29 cellular contexts compared by ENCODE assay signal in genomic region chr1:50542362-50542761, GRCh38.
"Had no signal": no experiment of that assay in that cellular context is flagged by ENCODE, and none has a peak within 500 bp of the region (broad histone marks: within the 10 kb centered on the region; RNA-seq: fewer than 3 reads in every experiment).

No MANE protein-coding gene starts in this region.

- H3K27ac Mint-ChIP-seq: activated CD8-positive, alpha-beta T cell treated with anti-CD3 and anti-CD28 coated beads for 36 hours; activated naive CD8-positive, alpha-beta T cell; activated T-helper 17 cell treated with anti-CD3 and anti-CD28 coated beads, Interleukin-2, amount 50 U/mL, for 72 hours; brain had no signal

- H3K9me3 ChIP-seq: breast epithelium, colonic mucosa, esophagus squamous epithelium had no signal

- DNase-seq: activated CD4-positive, alpha-beta T cell treated with anti-CD3 and anti-CD28 coated beads for 1 hour; activated CD4-positive, alpha-beta T cell treated with anti-CD3 and anti-CD28 coated beads for 4 hours; activated CD4-positive, alpha-beta T cell treated with anti-CD3 and anti-CD28 coated beads, Interleukin-2, amount 50 U/mL, for 1 hour; activated CD4-positive, alpha-beta T cell treated with anti-CD3 and anti-CD28 coated beads, Interleukin-2, amount 50 U/mL, for 48 hours; activated CD8-positive, alpha-beta memory T cell treated with anti-CD3 and anti-CD28 coated beads for 24 hours; activated CD8-positive, alpha-beta T cell treated with anti-CD3 and anti-CD28 coated beads for 36 hours; activated effector memory CD4-positive, alpha-beta T cell treated with Interleukin-2 at 50 U/mL for 16 hours; activated gamma-delta T cell treated with Interleukin-2 at 50 U/mL for 16 hours; activated naive CD4-positive, alpha-beta T cell treated with anti-CD3 and anti-CD28 coated beads, Interleukin-2, amount 50 U/mL, for 16 hours; activated naive CD4-positive, alpha-beta T cell treated with Interleukin-2 at 50 U/mL for 16 hours; activated T-cell treated with anti-CD3 and anti-CD28 coated beads, Interleukin-2, amount 50 U/mL, for 4 hours; amygdala; aorta; central memory CD4-positive, alpha-beta T cell; cerebellar nuclear complex; colonic mucosa; effector CD8-positive, alpha-beta T cell; esophagus squamous epithelium; head of caudate nucleus; T-helper 2 cell had no signal

- FAIRE-seq: endometrium, endothelial cell of umbilical vein, frontal cortex had no signal

- H3K9me3 Mint-ChIP-seq: activated CD8-positive, alpha-beta T cell treated with anti-CD3 and anti-CD28 coated beads for 36 hours; activated T-cell treated with anti-CD3 and anti-CD28 coated beads, Interleukin-2, amount 50 U/mL, for 4 hours; activated T-helper 17 cell treated with anti-CD3 and anti-CD28 coated beads, Interleukin-2, amount 50 U/mL, for 72 hours; brain had no signal

- H3K4me1 Mint-ChIP-seq: activated T-helper 17 cell treated with anti-CD3 and anti-CD28 coated beads, Interleukin-2, amount 50 U/mL, for 72 hours; brain had no signal

- H3K4me3 Mint-ChIP-seq: activated CD8-positive, alpha-beta T cell treated with anti-CD3 and anti-CD28 coated beads for 36 hours; activated naive CD8-positive, alpha-beta T cell; activated T-cell treated with anti-CD3 and anti-CD28 coated beads, Interleukin-2, amount 50 U/mL, for 4 hours; activated T-helper 17 cell treated with anti-CD3 and anti-CD28 coated beads, Interleukin-2, amount 50 U/mL, for 72 hours; brain had no signal

- H3K36me3 Mint-ChIP-seq: brain had no signal

- H3K4me3 ChIP-seq: breast epithelium, cardiac muscle cell, colonic mucosa, esophagus squamous epithelium had no signal

- ATAC-seq: activated CD8-positive, alpha-beta T cell treated with anti-CD3 and anti-CD28 coated beads for 36 hours; activated T-cell treated with anti-CD3 and anti-CD28 coated beads, Interleukin-2, amount 50 U/mL, for 4 hours; activated T-helper 17 cell treated with anti-CD3 and anti-CD28 coated beads, Interleukin-2, amount 50 U/mL, for 72 hours had no signal

- H3K36me3 ChIP-seq: cardiac muscle cell, colonic mucosa had no signal

- H3K27ac ChIP-seq: breast epithelium, cardiac muscle cell, colonic mucosa, epithelial cell of prostate, esophagus squamous epithelium had no signal

- H3K27me3 Mint-ChIP-seq: activated CD8-positive, alpha-beta T cell treated with anti-CD3 and anti-CD28 coated beads for 36 hours; activated naive CD8-positive, alpha-beta T cell; activated T-helper 17 cell treated with anti-CD3 and anti-CD28 coated beads, Interleukin-2, amount 50 U/mL, for 72 hours; brain had no signal

- H3K27me3 ChIP-seq: breast epithelium, cardiac muscle cell, colonic mucosa, esophagus squamous epithelium had no signal

- H3K4me1 ChIP-seq: breast epithelium, colonic mucosa, esophagus squamous epithelium had no signal
